Comparison of ENCODE assay signal across 11 cellular contexts in the genomic region with DNA sequence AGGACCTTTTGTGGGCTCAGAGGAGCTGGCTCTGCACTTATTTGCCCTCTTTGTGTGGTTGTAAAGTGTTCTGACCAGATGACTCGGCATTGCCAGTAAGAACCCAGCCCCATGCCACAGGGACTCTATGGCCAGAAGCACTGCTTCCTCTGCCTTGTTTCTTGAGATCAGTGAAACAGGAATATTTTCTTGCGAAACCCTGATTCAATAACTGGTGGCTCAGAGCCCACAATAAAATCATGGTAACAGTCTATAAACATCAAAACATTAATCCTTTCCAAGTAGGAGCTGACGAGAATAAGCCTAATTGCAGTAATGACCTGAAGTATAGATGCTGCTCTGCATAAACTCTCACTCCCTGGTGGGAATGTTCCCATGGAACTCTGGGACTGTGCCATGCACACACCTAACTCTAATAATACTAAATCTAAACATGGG.
DNase-seq lines count a peak whose midpoint lies in the region; ATAC-seq and TF ChIP-seq lines count a peak whose summit lies in the region.
"Had no signal": no experiment of that assay in that cellular context is flagged by ENCODE, and none has a peak within 500 bp of the region (broad histone marks: within the 10 kb centered on the region; RNA-seq: fewer than 3 reads in every experiment).

No MANE protein-coding gene starts in this region.

- no peak overlapping the region for H3K4me3 ChIP-seq in PC-3 (ENCODE audit: low read length)
- H3K4me3 ChIP-seq in CD4-positive, alpha-beta memory T cell (ENCODE audit: low read length in 2 of 2), result no peak overlapping the region
- H3K4me3 ChIP-seq: tibial artery had no signal

- H3K27ac ChIP-seq in PC-3 (ENCODE audit: low read length), result peak overlapping the region; percentile 43
- H3K27ac ChIP-seq in CD4-positive, alpha-beta memory T cell (ENCODE audit: low read depth, low read length), result no peak overlapping the region
- H3K27ac ChIP-seq: tibial artery had no signal

- no peak overlapping the region for H3K27ac Mint-ChIP-seq in activated T-cell treated with anti-CD3 and anti-CD28 coated beads, Interleukin-2, amount 50 U/mL, for 72 hours
- H3K27ac Mint-ChIP-seq in CD4-positive, alpha-beta memory T cell, result no peak overlapping the region
- H3K27ac Mint-ChIP-seq: T-cell had no signal

- H3K9me3 ChIP-seq in PC-3 (ENCODE audit: low read length), result no peaks in the 10 kb centered on the region
- no peaks in the 10 kb centered on the region for H3K9me3 ChIP-seq in CD4-positive, alpha-beta memory T cell (ENCODE audit: control insufficient read depth in 1 of 2, low read length in 2 of 2)
- H3K9me3 ChIP-seq: tibial artery had no signal

- H3K9me2 ChIP-seq in PC-3 (replicated peaks; ENCODE audit: low read length), result no peaks in the 10 kb centered on the region

- no peaks in the 10 kb centered on the region for H4K20me1 ChIP-seq in PC-3 (ENCODE audit: low read length)

- peaks cover 7% of the 10 kb centered on the region; the same call in 1 of the 2 replicates for H3K4me1 ChIP-seq in PC-3 (ENCODE audit: insufficient read depth, low read length)
- H3K4me1 ChIP-seq in CD4-positive, alpha-beta memory T cell (ENCODE audit: insufficient read depth, low read length), result no peaks in the 10 kb centered on the region

- H3K27me3 Mint-ChIP-seq in activated T-cell treated with anti-CD3 and anti-CD28 coated beads, Interleukin-2, amount 50 U/mL, for 72 hours (ENCODE audit: low read depth), result no peaks in the 10 kb centered on the region
- H3K27me3 Mint-ChIP-seq in CD4-positive, alpha-beta memory T cell, result no peaks in the 10 kb centered on the region
- H3K27me3 Mint-ChIP-seq: T-cell had no signal

- H3K4me1 Mint-ChIP-seq in activated T-cell treated with anti-CD3 and anti-CD28 coated beads, Interleukin-2, amount 50 U/mL, for 72 hours (ENCODE audit: low read depth), result no peaks in the 10 kb centered on the region
- no peaks in the 10 kb centered on the region for H3K4me1 Mint-ChIP-seq in CD4-positive, alpha-beta memory T cell

- POLR2A ChIA-PET in PC-3 (lab: Charles Lee; ENCODE audit: unreplicated experiment), result interaction anchor here (0.8 kb wide), 1 partner anchor 86 kb away, joined by 7 read pairs; no protein-coding TSS in a partner anchor
- POLR2A ChIA-PET in CD4-positive, alpha-beta memory T cell (lab: Charles Lee; ENCODE audit: partially characterized antibody), result no interaction called here

- H3K9me3 Mint-ChIP-seq in activated T-cell treated with anti-CD3 and anti-CD28 coated beads, Interleukin-2, amount 50 U/mL, for 72 hours, result peaks cover 0 to 3% of the 10 kb centered on the region in 2 donors
- H3K9me3 Mint-ChIP-seq in CD4-positive, alpha-beta memory T cell, result peaks cover 0 to 14% (median under 1%) of the 10 kb centered on the region in 8 donors
- H3K9me3 Mint-ChIP-seq: activated T-cell treated with anti-CD3 and anti-CD28 coated beads, Interleukin-2, amount 50 U/mL, for 4 hours; T-cell had no signal

- H3K27me3 ChIP-seq in PC-3 (ENCODE audit: low read length), result no peaks in the 10 kb centered on the region
- H3K27me3 ChIP-seq in CD4-positive, alpha-beta memory T cell (ENCODE audit: insufficient read depth, low read length), result no peaks in the 10 kb centered on the region
- H3K27me3 ChIP-seq: tibial artery had no signal

- no peaks in the 10 kb centered on the region for H3K36me3 ChIP-seq in PC-3 (ENCODE audit: low read depth, low read length)
- no peaks in the 10 kb centered on the region for H3K36me3 ChIP-seq in CD4-positive, alpha-beta memory T cell (ENCODE audit: insufficient read depth, low read length)
- H3K36me3 ChIP-seq: tibial artery had no signal

- DNase-seq in EH (ENCODE audit: low read depth) (peak; percentile 1), PC-3 (peak; percentile 37), fibroblast of gingiva (ENCODE audit: low read depth) (peak; percentile 96), occipital lobe (lab: John Stamatoyannopoulos, UW) (peak; percentile 15), NCI-H1092 (lab: John Stamatoyannopoulos, UW) (no peak)
- no peak for DNase-seq in activated T-cell treated with anti-CD3 and anti-CD28 coated beads, Interleukin-2, amount 50 U/mL, for 72 hours
- no peak for DNase-seq in CD4-positive, alpha-beta memory T cell
- DNase-seq: activated T-cell treated with anti-CD3 and anti-CD28 coated beads, Interleukin-2, amount 50 U/mL, for 4 hours; T-cell had no signal

- H3K36me3 Mint-ChIP-seq in activated T-cell treated with anti-CD3 and anti-CD28 coated beads, Interleukin-2, amount 50 U/mL, for 72 hours (ENCODE audit: insufficient read depth in 2 of 2), result no peaks in the 10 kb centered on the region
- H3K36me3 Mint-ChIP-seq in CD4-positive, alpha-beta memory T cell, result no peaks in the 10 kb centered on the region
- H3K36me3 Mint-ChIP-seq: T-cell had no signal

- H3K79me2 ChIP-seq in PC-3 (ENCODE audit: low read length), result no peaks in the 10 kb centered on the region

- no peaks in the 10 kb centered on the region for H3F3A ChIP-seq in PC-3 (ENCODE audit: low read length, unreplicated experiment)

- CTCF ChIA-PET in PC-3 (lab: Charles Lee), result no interaction called here
- CTCF ChIA-PET in CD4-positive, alpha-beta memory T cell (lab: Charles Lee; ENCODE audit: partially characterized antibody), result no interaction called here

- BruUV-seq in PC-3 (replicated peaks; lab: Mats Ljungman, UMichigan), result no TSS peak

- H3K4me3 Mint-ChIP-seq in activated T-cell treated with anti-CD3 and anti-CD28 coated beads, Interleukin-2, amount 50 U/mL, for 72 hours, result no peak overlapping the region
- no peak overlapping the region for H3K4me3 Mint-ChIP-seq in CD4-positive, alpha-beta memory T cell
- H3K4me3 Mint-ChIP-seq: activated T-cell treated with anti-CD3 and anti-CD28 coated beads, Interleukin-2, amount 50 U/mL, for 4 hours; T-cell had no signal

- no peak for TF ChIP-seq CTCF in PC-3 (conservative IDR thresholded peaks at IDR 0.05; ENCODE audit: low read depth, low read length)

- H3K4me2 ChIP-seq in PC-3 (ENCODE audit: low read length), result no peak overlapping the region

- ATAC-seq in PC-3 (no peak), GM21381 (IDR thresholded peaks at IDR 0.05; ENCODE audit: unreplicated experiment) (no peak)
- no peak for ATAC-seq in activated T-cell treated with anti-CD3 and anti-CD28 coated beads, Interleukin-2, amount 50 U/mL, for 72 hours (replicated peaks in 1 of 2)
- ATAC-seq: activated T-cell treated with anti-CD3 and anti-CD28 coated beads, Interleukin-2, amount 50 U/mL, for 4 hours; T-cell had no signal

- H3K9ac ChIP-seq in PC-3 (ENCODE audit: low read length), result no peak overlapping the region

- H2AFZ ChIP-seq in PC-3 (ENCODE audit: low read length), result no peak overlapping the region

- intact Hi-C loops in PC-3 (cut with micrococcal nuclease), result no loop called here
- intact Hi-C loops in CD4-positive, alpha-beta memory T cell (cut with micrococcal nuclease), result no loop called here

Comparison
In these comparisons a context has a peak if more than half of its experiments do, and no peak if none do; other contexts are left out.
1. DNase-seq: peak in EH (single experiment), PC-3 (single experiment), fibroblast of gingiva (single experiment) and occipital lobe (single experiment); none in NCI-H1092 (single experiment), activated T-cell treated with anti-CD3 and anti-CD28 coated beads, Interleukin-2, amount 50 U/mL, for 72 hours (0 of 2) and CD4-positive, alpha-beta memory T cell (0 of 5).